ENCODE assay signal across 24 cellular contexts in genomic region chr12:46674126-46674525, GRCh38.
"Had no signal": no experiment of that assay in that cellular context is flagged by ENCODE, and none has a peak within 500 bp of the region (broad histone marks: within the 10 kb centered on the region; RNA-seq: fewer than 3 reads in every experiment).

No MANE protein-coding gene starts in this region.

- H3K4me1 ChIP-seq: left lung, lower lobe of right lung had no signal

- H3K27ac ChIP-seq: cardiac muscle cell, coronary artery, dorsolateral prefrontal cortex, esophagus muscularis mucosa, heart right ventricle, left lung, lower lobe of right lung had no signal

- DNase-seq: activated B cell treated with CpG ODN at 0.5 μM for 24 hours; activated CD4-positive, alpha-beta T cell treated with anti-CD3 and anti-CD28 coated beads, Interleukin-2, amount 50 U/mL, for 1 hour; activated CD8-positive, alpha-beta memory T cell treated with anti-CD3 and anti-CD28 coated beads, Interleukin-2, amount 10 ng/mL, durations not matched to agents 7 days and 5 days; activated CD8-positive, alpha-beta T cell treated with anti-CD3 and anti-CD28 coated beads, Interleukin-2, amount 10 ng/mL, durations not matched to agents 7 days and 5 days; activated naive CD4-positive, alpha-beta T cell; activated T-cell treated with anti-CD3 and anti-CD28 coated beads, Interleukin-2, amount 50 U/mL, for 48 hours; anterior cingulate cortex; cerebellar nuclear complex; dorsolateral prefrontal cortex; effector memory CD4-positive, alpha-beta T cell; foreskin melanocyte; heart right ventricle; left lung; lower lobe of right lung; mesendoderm; retina; stimulated activated CD4-positive, alpha-beta T cell treated with anti-CD3 and anti-CD28 coated beads, Interleukin-4, amount 100 ng/mL, for 24 hours; T-helper 1 cell had no signal

- H3K36me3 ChIP-seq: cardiac muscle cell, esophagus muscularis mucosa, heart right ventricle, left lung, lower lobe of right lung had no signal

- H3K9me3 ChIP-seq: esophagus muscularis mucosa, heart right ventricle, left lung, lower lobe of right lung had no signal

- H3K4me3 ChIP-seq: cardiac muscle cell, coronary artery, dorsolateral prefrontal cortex, esophagus muscularis mucosa, heart right ventricle, left lung, lower lobe of right lung, skin epidermis had no signal

- H3K27me3 ChIP-seq: cardiac muscle cell, esophagus muscularis mucosa, heart right ventricle, left lung had no signal

- ATAC-seq: activated CD8-positive, alpha-beta memory T cell treated with anti-CD3 and anti-CD28 coated beads, Interleukin-2, amount 10 ng/mL, durations not matched to agents 7 days and 5 days; activated CD8-positive, alpha-beta T cell treated with anti-CD3 and anti-CD28 coated beads, Interleukin-2, amount 10 ng/mL, durations not matched to agents 7 days and 5 days; heart right ventricle; left lung; lower lobe of right lung; natural killer cell treated with Interleukin-12 subunit alpha and Interleukin-12 subunit beta and Interleukin-15 and Interleukin-18, amount 100 ng/mL, for 72 hours; sciatic nerve had no signal
